9 cellular contexts compared by ENCODE assay signal in the genomic region with DNA sequence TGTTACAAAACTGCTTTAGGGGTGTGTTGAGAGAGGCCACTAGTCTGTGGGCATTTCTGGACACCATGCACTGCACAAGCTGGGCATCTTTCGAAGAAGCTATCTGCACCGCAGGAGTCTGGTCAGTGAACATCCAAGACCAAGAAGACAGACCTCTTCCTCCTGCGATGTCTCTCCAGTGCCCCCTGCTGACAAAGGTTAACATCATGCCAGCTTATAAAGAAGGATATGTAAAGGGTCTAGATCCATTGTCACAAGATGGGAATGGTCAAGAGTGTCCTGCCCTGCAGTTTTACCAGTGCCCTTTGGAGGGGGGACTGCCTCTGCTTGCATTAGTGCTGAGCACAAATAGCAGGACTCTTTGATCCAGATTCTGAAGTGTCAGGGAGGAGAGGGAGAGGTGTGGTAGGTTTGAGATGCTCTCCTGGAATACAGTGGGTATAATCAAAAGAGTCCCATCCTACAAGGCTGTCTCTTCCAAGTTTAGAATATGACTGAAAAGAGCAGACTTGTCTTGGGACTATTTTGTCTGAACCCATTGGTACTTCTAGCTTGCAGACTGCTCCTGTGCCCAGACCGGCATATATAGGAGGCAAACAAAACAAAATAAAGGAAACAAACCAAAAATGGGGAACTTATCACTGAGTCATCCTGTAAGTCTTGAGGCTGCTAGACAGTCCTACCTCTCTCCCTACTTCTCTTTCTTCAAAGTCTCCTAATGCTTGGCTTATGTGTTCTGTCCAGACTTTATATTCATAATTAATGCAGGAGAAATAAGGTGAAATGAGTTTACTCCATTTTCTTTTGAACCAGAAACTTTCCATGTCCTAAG.
DNase-seq lines count a peak whose midpoint lies in the region; ATAC-seq and TF ChIP-seq lines count a peak whose summit lies in the region.
"Had no signal": no experiment of that assay in that cellular context is flagged by ENCODE, and none has a peak within 500 bp of the region (broad histone marks: within the 10 kb centered on the region; RNA-seq: fewer than 3 reads in every experiment).

No MANE protein-coding gene starts in this region.

- WGBS in upper lobe of left lung, 2 donors = 47 to 58% methylated on average over 4 of the region's 4 CpGs

- H3K27me3 ChIP-seq in upper lobe of left lung = no peaks in the 10 kb centered on the region

- no peaks in the 10 kb centered on the region for H3K4me1 ChIP-seq in upper lobe of left lung

- H3K4me1 Mint-ChIP-seq in activated T-cell treated with anti-CD3 and anti-CD28 coated beads, Interleukin-2, amount 50 U/mL, for 72 hours (ENCODE audit: low read depth) = no peaks in the 10 kb centered on the region
- H3K4me1 Mint-ChIP-seq in activated T-cell treated with anti-CD3 and anti-CD28 coated beads, Interleukin-2, amount 50 U/mL, for 24 hours (ENCODE audit: low read depth) = no peaks in the 10 kb centered on the region
- H3K4me1 Mint-ChIP-seq: central memory CD8-positive, alpha-beta T cell had no signal

- TF ChIP-seq CTCF in upper lobe of left lung (IDR thresholded peaks at IDR 0.05) = peak in 4 of 6 experiments; percentile 25 to 52 (median 42)

- TF ChIP-seq POLR2A in upper lobe of left lung (IDR thresholded peaks at IDR 0.05) = no peak

- no peaks in the 10 kb centered on the region for H3K9me3 Mint-ChIP-seq in activated T-cell treated with anti-CD3 and anti-CD28 coated beads, Interleukin-2, amount 50 U/mL, for 72 hours
- H3K9me3 Mint-ChIP-seq in activated T-cell treated with anti-CD3 and anti-CD28 coated beads, Interleukin-2, amount 50 U/mL, for 24 hours = peaks cover 7% of the 10 kb centered on the region
- H3K9me3 Mint-ChIP-seq: central memory CD8-positive, alpha-beta T cell had no signal

- H3K4me3 ChIP-seq in upper lobe of left lung = no peak overlapping the region

- no peaks in the 10 kb centered on the region for H3K9me3 ChIP-seq in upper lobe of left lung

- no peak for TF ChIP-seq EP300 in upper lobe of left lung (IDR thresholded peaks at IDR 0.05)

- H3K36me3 Mint-ChIP-seq in activated T-cell treated with anti-CD3 and anti-CD28 coated beads, Interleukin-2, amount 50 U/mL, for 72 hours (ENCODE audit: insufficient read depth in 2 of 2) = no peaks in the 10 kb centered on the region
- no peaks in the 10 kb centered on the region for H3K36me3 Mint-ChIP-seq in activated T-cell treated with anti-CD3 and anti-CD28 coated beads, Interleukin-2, amount 50 U/mL, for 24 hours (ENCODE audit: low read depth)

- no peak overlapping the region for H3K4me3 Mint-ChIP-seq in activated T-cell treated with anti-CD3 and anti-CD28 coated beads, Interleukin-2, amount 50 U/mL, for 72 hours
- H3K4me3 Mint-ChIP-seq in activated T-cell treated with anti-CD3 and anti-CD28 coated beads, Interleukin-2, amount 50 U/mL, for 24 hours = no peak overlapping the region
- H3K4me3 Mint-ChIP-seq: central memory CD8-positive, alpha-beta T cell had no signal

- H3K27me3 Mint-ChIP-seq in activated T-cell treated with anti-CD3 and anti-CD28 coated beads, Interleukin-2, amount 50 U/mL, for 72 hours (ENCODE audit: low read depth) = no peaks in the 10 kb centered on the region
- H3K27me3 Mint-ChIP-seq in activated T-cell treated with anti-CD3 and anti-CD28 coated beads, Interleukin-2, amount 50 U/mL, for 24 hours = no peaks in the 10 kb centered on the region
- H3K27me3 Mint-ChIP-seq: central memory CD8-positive, alpha-beta T cell had no signal

- H3K27ac Mint-ChIP-seq in activated T-cell treated with anti-CD3 and anti-CD28 coated beads, Interleukin-2, amount 50 U/mL, for 72 hours = no peak overlapping the region
- H3K27ac Mint-ChIP-seq in activated T-cell treated with anti-CD3 and anti-CD28 coated beads, Interleukin-2, amount 50 U/mL, for 24 hours = no peak overlapping the region

- no peak overlapping the region for H3K27ac ChIP-seq in upper lobe of left lung

- no peak for ATAC-seq in activated T-cell treated with anti-CD3 and anti-CD28 coated beads, Interleukin-2, amount 50 U/mL, for 72 hours (replicated peaks in 1 of 2)
- ATAC-seq in HG03045 (IDR thresholded peaks at IDR 0.05; ENCODE audit: unreplicated experiment) (peak; percentile 67), upper lobe of left lung (ENCODE audit: low FRiP score in 2 of 2) (peak in 1 of 2 donors; percentile 69)

- DNase-seq in activated T-cell treated with anti-CD3 and anti-CD28 coated beads, Interleukin-2, amount 50 U/mL, for 72 hours = peak; percentile 1 to 7
- DNase-seq in activated T-cell treated with anti-CD3 and anti-CD28 coated beads, Interleukin-2, amount 50 U/mL, for 24 hours = no peak
- peak; percentile 32 for DNase-seq in NCI-H69 (lab: John Stamatoyannopoulos, UW)
- peak; percentile 20 for DNase-seq in brain pericyte (ENCODE audit: low read depth, low spot score)
- DNase-seq in iris pigment epithelial cell (ENCODE audit: low read depth) = peak; percentile 66
- DNase-seq in upper lobe of left lung = peak in 1 of 2 donors; percentile 39
- DNase-seq in T-helper 1 cell = no peak

- no peaks in the 10 kb centered on the region for H3K36me3 ChIP-seq in upper lobe of left lung

Comparison
In these comparisons a context has a peak if more than half of its experiments do, and no peak if none do; other contexts are left out.
1. DNase-seq: peak in activated T-cell treated with anti-CD3 and anti-CD28 coated beads, Interleukin-2, amount 50 U/mL, for 72 hours (2 of 2), NCI-H69 (single experiment), brain pericyte (single experiment) and iris pigment epithelial cell (single experiment); none in activated T-cell treated with anti-CD3 and anti-CD28 coated beads, Interleukin-2, amount 50 U/mL, for 24 hours (single experiment) and T-helper 1 cell (0 of 5).